Comparison of ENCODE assay signal across 1 cellular context in genomic region chr2:119707117-119708087, GRCh38.
TF ChIP-seq lines count a peak whose summit lies in the region.

No MANE protein-coding gene starts in this region.

TF ChIP-seq in HepG2, 621 proteins besides CTCF, POLR2A, EP300 and RAD21:
- TF ChIP-seq RBM22 (optimal IDR thresholded peaks at IDR 0.05; ENCODE audit: low read length) (no peak), ZNF788 (CRISPR knock-in tag; IDR thresholded peaks at IDR 0.05; ENCODE audit: borderline replicate concordance) (no peak), NFYB (CRISPR knock-in tag; IDR thresholded peaks at IDR 0.05) (peak; percentile 69), ZNF263 (CRISPR knock-in tag; IDR thresholded peaks at IDR 0.05) (peak; percentile 67), RARA (CRISPR knock-in tag; IDR thresholded peaks at IDR 0.05) (no peak), RAD51 (IDR thresholded peaks at IDR 0.05; ENCODE audit: borderline replicate concordance) (peak; percentile 82), TEAD3 (CRISPR knock-in tag; optimal IDR thresholded peaks at IDR 0.05; ENCODE audit: borderline replicate concordance) (peak; percentile 19), NFIB (CRISPR knock-in tag; IDR thresholded peaks at IDR 0.05; ENCODE audit: borderline replicate concordance) (0 out of 2 replicates have a peak, but pooled peaks have one; percentile 36), SALL1 (CRISPR knock-in tag; IDR thresholded peaks at IDR 0.05) (0 out of 2 replicates have a peak, but pooled peaks have one; percentile 15)
- TF ChIP-seq, protein P1, sequence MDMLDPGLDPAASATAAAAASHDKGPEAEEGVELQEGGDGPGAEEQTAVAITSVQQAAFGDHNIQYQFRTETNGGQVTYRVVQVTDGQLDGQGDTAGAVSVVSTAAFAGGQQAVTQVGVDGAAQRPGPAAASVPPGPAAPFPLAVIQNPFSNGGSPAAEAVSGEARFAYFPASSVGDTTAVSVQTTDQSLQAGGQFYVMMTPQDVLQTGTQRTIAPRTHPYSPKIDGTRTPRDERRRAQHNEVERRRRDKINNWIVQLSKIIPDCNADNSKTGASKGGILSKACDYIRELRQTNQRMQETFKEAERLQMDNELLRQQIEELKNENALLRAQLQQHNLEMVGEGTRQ (IDR thresholded peaks at IDR 0.05; ENCODE audit: low read depth, low read length) = peak; percentile 65; the same call in 1 of the 2 replicates
- TF ChIP-seq, protein P1 (CRISPR knock-in tag; IDR thresholded peaks at IDR 0.05; ENCODE audit: borderline replicate concordance) = no peak
- TF ChIP-seq, protein P2, sequence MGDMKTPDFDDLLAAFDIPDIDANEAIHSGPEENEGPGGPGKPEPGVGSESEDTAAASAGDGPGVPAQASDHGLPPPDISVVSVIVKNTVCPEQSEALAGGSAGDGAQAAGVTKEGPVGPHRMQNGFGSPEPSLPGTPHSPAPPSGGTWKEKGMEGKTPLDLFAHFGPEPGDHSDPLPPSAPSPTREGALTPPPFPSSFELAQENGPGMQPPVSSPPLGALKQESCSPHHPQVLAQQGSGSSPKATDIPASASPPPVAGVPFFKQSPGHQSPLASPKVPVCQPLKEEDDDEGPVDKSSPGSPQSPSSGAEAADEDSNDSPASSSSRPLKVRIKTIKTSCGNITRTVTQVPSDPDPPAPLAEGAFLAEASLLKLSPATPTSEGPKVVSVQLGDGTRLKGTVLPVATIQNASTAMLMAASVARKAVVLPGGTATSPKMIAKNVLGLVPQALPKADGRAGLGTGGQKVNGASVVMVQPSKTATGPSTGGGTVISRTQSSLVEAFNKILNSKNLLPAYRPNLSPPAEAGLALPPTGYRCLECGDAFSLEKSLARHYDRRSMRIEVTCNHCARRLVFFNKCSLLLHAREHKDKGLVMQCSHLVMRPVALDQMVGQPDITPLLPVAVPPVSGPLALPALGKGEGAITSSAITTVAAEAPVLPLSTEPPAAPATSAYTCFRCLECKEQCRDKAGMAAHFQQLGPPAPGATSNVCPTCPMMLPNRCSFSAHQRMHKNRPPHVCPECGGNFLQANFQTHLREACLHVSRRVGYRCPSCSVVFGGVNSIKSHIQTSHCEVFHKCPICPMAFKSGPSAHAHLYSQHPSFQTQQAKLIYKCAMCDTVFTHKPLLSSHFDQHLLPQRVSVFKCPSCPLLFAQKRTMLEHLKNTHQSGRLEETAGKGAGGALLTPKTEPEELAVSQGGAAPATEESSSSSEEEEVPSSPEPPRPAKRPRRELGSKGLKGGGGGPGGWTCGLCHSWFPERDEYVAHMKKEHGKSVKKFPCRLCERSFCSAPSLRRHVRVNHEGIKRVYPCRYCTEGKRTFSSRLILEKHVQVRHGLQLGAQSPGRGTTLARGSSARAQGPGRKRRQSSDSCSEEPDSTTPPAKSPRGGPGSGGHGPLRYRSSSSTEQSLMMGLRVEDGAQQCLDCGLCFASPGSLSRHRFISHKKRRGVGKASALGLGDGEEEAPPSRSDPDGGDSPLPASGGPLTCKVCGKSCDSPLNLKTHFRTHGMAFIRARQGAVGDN (CRISPR knock-in tag; IDR thresholded peaks at IDR 0.05) = peak; percentile 23
